ENCODE assay signal across 9 cellular contexts in the genomic region with DNA sequence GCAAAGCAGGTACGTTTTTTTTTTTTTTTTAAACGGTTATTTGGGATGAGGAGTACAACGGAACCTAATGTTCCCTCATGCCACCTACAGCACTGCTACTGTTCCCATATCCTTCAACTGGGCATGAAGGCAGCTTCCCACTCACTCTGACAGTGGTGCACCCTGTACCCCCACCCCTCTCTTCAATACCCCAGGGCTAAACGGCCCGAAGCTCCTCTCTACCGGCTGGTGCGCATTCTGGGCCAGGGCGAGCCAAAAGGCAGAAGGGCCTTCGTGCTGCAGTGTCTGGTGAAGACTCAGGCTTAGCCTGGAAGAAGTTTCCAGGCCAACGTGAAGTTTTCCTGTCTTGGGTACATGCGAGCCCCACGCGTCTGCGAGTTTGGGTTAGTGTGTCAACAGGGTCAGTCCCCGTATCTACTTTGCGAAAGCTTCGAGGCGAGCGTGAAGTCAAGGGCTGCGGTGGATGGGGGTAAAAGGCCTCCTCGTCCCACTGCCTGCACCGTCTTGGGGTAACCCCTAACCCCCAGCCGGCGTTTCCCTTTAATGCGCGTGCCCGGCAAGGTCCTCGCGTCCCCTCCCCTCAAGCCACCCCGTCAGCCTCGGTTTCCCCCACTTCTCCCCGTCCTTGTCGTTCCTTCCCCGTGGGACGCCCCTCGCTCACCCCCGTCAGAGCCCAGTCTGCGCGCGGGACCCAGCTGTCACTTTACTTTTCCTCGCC. TPM values are rescaled to one million over a fixed set of nuclear protein-coding genes. Genes with fewer than 3 reads are reported as not detected.
A peak's percentile ranks its signal among the peaks of the same experiment; 100 is the strongest.
DNase-seq lines count a peak whose midpoint lies in the region; ATAC-seq, FAIRE-seq and TF ChIP-seq lines count a peak whose summit lies in the region.
"Had no signal": no experiment of that assay in that cellular context is flagged by ENCODE, and none has a peak within 500 bp of the region (broad histone marks: within the 10 kb centered on the region; RNA-seq: fewer than 3 reads in every experiment).

No MANE protein-coding gene starts in this region.

- CTCF ChIA-PET in HEK293 (lab: Yijun Ruan, JAX): no interaction called here
- CTCF ChIA-PET in PC-3 (lab: Charles Lee): no interaction called here

- TF ChIP-seq POLR2A in lower leg skin (IDR thresholded peaks at IDR 0.05) (no peak), suprapubic skin (IDR thresholded peaks at IDR 0.05) (no peak)

- POLR2A ChIA-PET in HEK293 (lab: Yijun Ruan, JAX): interaction anchor here (0.9 kb wide), 1 partner anchor 714 kb away, joined by 3 read pairs; a partner anchor contains a TSS
- POLR2A ChIA-PET in PC-3 (lab: Charles Lee; ENCODE audit: unreplicated experiment): interaction anchor here (0.7 kb wide), 1 partner anchor 725 kb away, joined by 3 read pairs; no protein-coding TSS in a partner anchor

- peak; percentile 13 for ATAC-seq in PC-3

- H3F3A ChIP-seq in PC-3 (ENCODE audit: low read length, unreplicated experiment): no peaks in the 10 kb centered on the region

- DNase-seq in GM18507 (ENCODE audit: extremely low spot score, insufficient read length, low read depth): no peak
- peak; percentile 11 for DNase-seq in PC-3
- DNase-seq in choroid plexus epithelial cell (ENCODE audit: low read depth): peak; percentile 13
- DNase-seq in lower leg skin (ENCODE audit: low spot score in 2 of 2): peak; percentile 32 to 91
- DNase-seq in suprapubic skin (ENCODE audit: low spot score in 2 of 2): peak; percentile 78 to 85
- no peak for DNase-seq in DMS79 treated with DMSO at 0.1 percent for 48 hours (lab: John Stamatoyannopoulos, UW)
- DNase-seq in NCI-H510A treated with DMSO at 0.1 percent for 48 hours (lab: John Stamatoyannopoulos, UW): no peak

- TF ChIP-seq CTCF in HEK293 (tag by site-specific recombination; IDR thresholded peaks at IDR 0.05) (no peak), PC-3 (conservative IDR thresholded peaks at IDR 0.05; ENCODE audit: low read depth, low read length) (no peak), choroid plexus epithelial cell (conservative IDR thresholded peaks at IDR 0.05; ENCODE audit: low read depth, low read length) (no peak), lower leg skin (IDR thresholded peaks at IDR 0.05) (no peak), suprapubic skin (IDR thresholded peaks at IDR 0.05) (no peak)

- H3K27me3 ChIP-seq in PC-3 (ENCODE audit: low read length) (no peaks in the 10 kb centered on the region), suprapubic skin (no peaks in the 10 kb centered on the region)

- intact Hi-C loops in PC-3 (cut with micrococcal nuclease) (loop anchor here (5.0 kb wide), 4 partner anchors 105 to 605 kb away; a partner anchor contains a TSS), lower leg skin (cut with DNase I; ENCODE audit: low total_unique reads) (no loop called here)

- TF ChIP-seq EP300 in suprapubic skin (IDR thresholded peaks at IDR 0.05): no peak

- H2AFZ ChIP-seq in PC-3 (ENCODE audit: low read length): peak overlapping the region; percentile 73

- H3K9me3 ChIP-seq in HEK293 (ENCODE audit: control insufficient read depth, insufficient read depth, low read depth, low read length): no peaks in the 10 kb centered on the region
- H3K9me3 ChIP-seq in PC-3 (ENCODE audit: low read length): no peaks in the 10 kb centered on the region
- no peaks in the 10 kb centered on the region for H3K9me3 ChIP-seq in suprapubic skin

- H3K4me1 ChIP-seq in HEK293 (ENCODE audit: control insufficient read depth, insufficient read depth, low read length) (peaks cover 2% of the 10 kb centered on the region; the same call in 1 of the 2 replicates), PC-3 (ENCODE audit: insufficient read depth, low read length) (peaks cover 12% of the 10 kb centered on the region), suprapubic skin (peaks cover 20% of the 10 kb centered on the region)

- no peaks in the 10 kb centered on the region for H3K36me3 ChIP-seq in HEK293 (ENCODE audit: control insufficient read depth in 2 of 2, insufficient read depth in 1 of 2, low read length in 2 of 2)
- H3K36me3 ChIP-seq in PC-3 (ENCODE audit: low read depth, low read length): no peaks in the 10 kb centered on the region
- no peaks in the 10 kb centered on the region for H3K36me3 ChIP-seq in suprapubic skin

- peaks cover 40% of the 10 kb centered on the region for H3K79me2 ChIP-seq in PC-3 (ENCODE audit: low read length)

- peaks cover 26% of the 10 kb centered on the region for H4K20me1 ChIP-seq in PC-3 (ENCODE audit: low read length)

- peak overlapping the region; percentile 91 for H3K4me3 ChIP-seq in HEK293 (ENCODE audit: low read depth, low read length)
- peak overlapping the region; percentile 100 for H3K4me3 ChIP-seq in PC-3 (ENCODE audit: low read length)
- peak overlapping the region; percentile 90 for H3K4me3 ChIP-seq in choroid plexus epithelial cell (ENCODE audit: low read depth, low read length)
- peak overlapping the region; percentile 75 for H3K4me3 ChIP-seq in lower leg skin (ENCODE audit: low read depth, poor library complexity, severe bottlenecking)
- H3K4me3 ChIP-seq in suprapubic skin: peak overlapping the region; percentile 98

- peak; percentile 57 for FAIRE-seq in GM18507 (lab: Jason Lieb, UNC)
- FAIRE-seq: colon had no signal

- WGBS in lower leg skin, 2 donors: 6 to 9% methylated on average over 38 to 41 of the region's 41 CpGs
- WGBS in suprapubic skin: 7% methylated on average over 39 of the region's 41 CpGs

- peak overlapping the region; percentile 58 for H3K4me2 ChIP-seq in PC-3 (ENCODE audit: low read length)

- no peaks in the 10 kb centered on the region for H3K9me2 ChIP-seq in PC-3 (replicated peaks; ENCODE audit: low read length)

- peak overlapping the region; percentile 42; the same call in 1 of the 2 replicates for H3K27ac ChIP-seq in HEK293 (ENCODE audit: extremely low read depth, low read depth, low read length)
- H3K27ac ChIP-seq in PC-3 (ENCODE audit: low read length): no peak overlapping the region
- peak overlapping the region; percentile 93 for H3K27ac ChIP-seq in suprapubic skin

- TSS peak; percentile 31 for BruUV-seq in PC-3 (replicated peaks; lab: Mats Ljungman, UMichigan)

- peak overlapping the region; percentile 88 for H3K9ac ChIP-seq in PC-3 (ENCODE audit: low read length)

TF ChIP-seq in HEK293, 187 proteins besides CTCF, POLR2A, EP300 and RAD21:
- TF ChIP-seq ZBTB7A (tag by site-specific recombination; IDR thresholded peaks at IDR 0.05; ENCODE audit: low read depth): 0 out of 2 replicates have a peak, but pooled peaks have one; percentile 28
- TF ChIP-seq, protein P1, sequence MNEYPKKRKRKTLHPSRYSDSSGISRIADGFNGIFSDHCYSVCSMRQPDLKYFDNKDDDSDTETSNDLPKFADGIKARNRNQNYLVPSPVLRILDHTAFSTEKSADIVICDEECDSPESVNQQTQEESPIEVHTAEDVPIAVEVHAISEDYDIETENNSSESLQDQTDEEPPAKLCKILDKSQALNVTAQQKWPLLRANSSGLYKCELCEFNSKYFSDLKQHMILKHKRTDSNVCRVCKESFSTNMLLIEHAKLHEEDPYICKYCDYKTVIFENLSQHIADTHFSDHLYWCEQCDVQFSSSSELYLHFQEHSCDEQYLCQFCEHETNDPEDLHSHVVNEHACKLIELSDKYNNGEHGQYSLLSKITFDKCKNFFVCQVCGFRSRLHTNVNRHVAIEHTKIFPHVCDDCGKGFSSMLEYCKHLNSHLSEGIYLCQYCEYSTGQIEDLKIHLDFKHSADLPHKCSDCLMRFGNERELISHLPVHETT (tag by site-specific recombination; IDR thresholded peaks at IDR 0.05): no peak
- no peak for TF ChIP-seq YY1 (tag by site-specific recombination; IDR thresholded peaks at IDR 0.05)
- no peak for TF ChIP-seq ZNF660 (tag by site-specific recombination; IDR thresholded peaks at IDR 0.05)
- no peak for TF ChIP-seq ZFP3 (tag by site-specific recombination; IDR thresholded peaks at IDR 0.05; ENCODE audit: low read depth)
- TF ChIP-seq ZNF223 (tag by site-specific recombination; IDR thresholded peaks at IDR 0.05): 0 out of 2 replicates have a peak, but pooled peaks have one; percentile 29
- no peak for TF ChIP-seq ZNF423 (tag by site-specific recombination; IDR thresholded peaks at IDR 0.05)
- no peak for TF ChIP-seq ZNF529 (tag by site-specific recombination; IDR thresholded peaks at IDR 0.05; ENCODE audit: insufficient replicate concordance)
- no peak for TF ChIP-seq BCL11A (tag by site-specific recombination; IDR thresholded peaks at IDR 0.05; ENCODE audit: low read depth)

RNA-seq across cellular contexts. Expression of a gene that starts 0.8 kb away (rescaled TPM):
- 25.6 and 30.9 TPM in 2 replicates for total RNA-seq in PC-3 (2014; rRNA removed)
- total RNA-seq in lower leg skin: 10 to 100 TPM; 20.0 to 54.7 (median 33.3) TPM
- 10 to 100 TPM; 30.2 to 65.4 (median 34.8) TPM for total RNA-seq in suprapubic skin

Comparison
In these comparisons a context has a peak if more than half of its experiments do, and no peak if none do; other contexts are left out.
1. DNase-seq: peak in PC-3 (single experiment), choroid plexus epithelial cell (single experiment), lower leg skin (2 of 2) and suprapubic skin (2 of 2); none in GM18507 (single experiment), DMS79 treated with DMSO at 0.1 percent for 48 hours (single experiment) and NCI-H510A treated with DMSO at 0.1 percent for 48 hours (single experiment).
2. Peak in every context shown above with its lines, with median percentiles within 50 percentile points of each other: H3K4me3 ChIP-seq.